ENCODE assay signal across 1 cellular context in the genomic region with DNA sequence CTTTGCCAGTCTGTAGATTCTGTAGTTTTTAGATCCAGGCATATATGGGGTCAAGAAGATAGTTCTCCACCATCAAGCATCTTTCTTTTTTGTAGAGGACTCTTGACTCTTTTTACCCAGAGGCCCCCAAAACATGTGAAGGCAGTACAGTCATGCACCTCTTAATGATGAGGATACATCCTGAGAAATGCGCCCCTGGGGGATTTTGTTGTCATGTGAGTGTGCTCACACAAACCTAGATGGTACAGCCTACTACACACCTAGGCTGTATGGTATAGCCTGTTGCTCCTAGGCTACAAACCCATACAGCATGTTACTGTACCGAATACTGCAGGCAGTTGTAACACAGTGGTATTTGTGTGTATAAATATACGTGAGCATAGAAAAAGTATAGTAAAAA.
TF ChIP-seq lines count a peak whose summit lies in the region.

No MANE protein-coding gene starts in this region.

TF ChIP-seq in GM12878, 131 proteins besides CTCF, POLR2A, EP300 and RAD21:
- TF ChIP-seq, protein P1, sequence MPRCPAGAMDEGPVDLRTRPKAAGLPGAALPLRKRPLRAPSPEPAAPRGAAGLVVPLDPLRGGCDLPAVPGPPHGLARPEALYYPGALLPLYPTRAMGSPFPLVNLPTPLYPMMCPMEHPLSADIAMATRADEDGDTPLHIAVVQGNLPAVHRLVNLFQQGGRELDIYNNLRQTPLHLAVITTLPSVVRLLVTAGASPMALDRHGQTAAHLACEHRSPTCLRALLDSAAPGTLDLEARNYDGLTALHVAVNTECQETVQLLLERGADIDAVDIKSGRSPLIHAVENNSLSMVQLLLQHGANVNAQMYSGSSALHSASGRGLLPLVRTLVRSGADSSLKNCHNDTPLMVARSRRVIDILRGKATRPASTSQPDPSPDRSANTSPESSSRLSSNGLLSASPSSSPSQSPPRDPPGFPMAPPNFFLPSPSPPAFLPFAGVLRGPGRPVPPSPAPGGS (IDR thresholded peaks at IDR 0.05; ENCODE audit: borderline replicate concordance, insufficient read depth, low read depth, low read length, poor library complexity, severe bottlenecking): no peak
- TF ChIP-seq SP1 (IDR thresholded peaks at IDR 0.05; ENCODE audit: low read depth, low read length) (no peak), HDAC6 (IDR thresholded peaks at IDR 0.05; ENCODE audit: unreplicated experiment) (no peak), ZNF24 (IDR thresholded peaks at IDR 0.05) (no peak), PML (IDR thresholded peaks at IDR 0.05; ENCODE audit: low read length) (no peak), SREBF2 (IDR thresholded peaks at IDR 0.05; ENCODE audit: low read length) (no peak)
- TF ChIP-seq, protein P2, sequence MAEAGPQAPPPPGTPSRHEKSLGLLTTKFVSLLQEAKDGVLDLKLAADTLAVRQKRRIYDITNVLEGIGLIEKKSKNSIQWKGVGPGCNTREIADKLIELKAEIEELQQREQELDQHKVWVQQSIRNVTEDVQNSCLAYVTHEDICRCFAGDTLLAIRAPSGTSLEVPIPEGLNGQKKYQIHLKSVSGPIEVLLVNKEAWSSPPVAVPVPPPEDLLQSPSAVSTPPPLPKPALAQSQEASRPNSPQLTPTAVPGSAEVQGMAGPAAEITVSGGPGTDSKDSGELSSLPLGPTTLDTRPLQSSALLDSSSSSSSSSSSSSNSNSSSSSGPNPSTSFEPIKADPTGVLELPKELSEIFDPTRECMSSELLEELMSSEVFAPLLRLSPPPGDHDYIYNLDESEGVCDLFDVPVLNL (IDR thresholded peaks at IDR 0.05; ENCODE audit: low read depth, low read length): no peak
